ENCODE assay signal across 8 cellular contexts in genomic region chr10:4034907-4035581, GRCh38.
DNase-seq lines count a peak whose midpoint lies in the region; ATAC-seq, FAIRE-seq and TF ChIP-seq lines count a peak whose summit lies in the region.
"Had no signal": no experiment of that assay in that cellular context is flagged by ENCODE, and none has a peak within 500 bp of the region (broad histone marks: within the 10 kb centered on the region; RNA-seq: fewer than 3 reads in every experiment).

No MANE protein-coding gene starts in this region.

- H3K4me1 Mint-ChIP-seq in astrocyte (ENCODE audit: low read depth, unreplicated experiment) (peaks cover 5% of the 10 kb centered on the region), GM23338 (no peaks in the 10 kb centered on the region)
- H3K4me1 Mint-ChIP-seq: H9 had no signal

- no peaks in the 10 kb centered on the region for H3K27me3 Mint-ChIP-seq in astrocyte (ENCODE audit: low read depth, unreplicated experiment)
- H3K27me3 Mint-ChIP-seq in GM23338 (ENCODE audit: insufficient read depth, low read depth, poor library complexity) = peaks cover 2% of the 10 kb centered on the region

- H3K4me2 ChIP-seq in astrocyte (ENCODE audit: low read length) = peak overlapping the region; percentile 74
- H3K4me2 ChIP-seq in GM23338 = no peak overlapping the region

- H3K4me1 ChIP-seq in astrocyte (ENCODE audit: insufficient read depth, low read length) = peaks cover 4% of the 10 kb centered on the region
- peaks cover 11% of the 10 kb centered on the region for H3K4me1 ChIP-seq in suprapubic skin
- H3K4me1 ChIP-seq in GM23338 (ENCODE audit: insufficient read depth) = no peaks in the 10 kb centered on the region

- H3K9me2 ChIP-seq in GM23338 (ENCODE audit: insufficient read depth) = no peaks in the 10 kb centered on the region

- peak in 1 of 2 donors; percentile 5 for TF ChIP-seq POLR2A in suprapubic skin (IDR thresholded peaks at IDR 0.05)

- ATAC-seq in left lobe of liver (peak; percentile 15), GM23338 (no peak)

- H3K4me3 Mint-ChIP-seq in astrocyte (ENCODE audit: unreplicated experiment) = no peak overlapping the region
- H3K4me3 Mint-ChIP-seq in GM23338 = no peak overlapping the region
- H3K4me3 Mint-ChIP-seq: H9 had no signal

- intact Hi-C loops in head of caudate nucleus (cut with DNase I) = no loop called here

- no peaks in the 10 kb centered on the region for H3K36me3 ChIP-seq in astrocyte (ENCODE audit: insufficient read depth, low read length)
- no peaks in the 10 kb centered on the region for H3K36me3 ChIP-seq in suprapubic skin
- H3K36me3 ChIP-seq in GM23338 (ENCODE audit: insufficient read depth) = no peaks in the 10 kb centered on the region

- TF ChIP-seq EP300 in suprapubic skin (IDR thresholded peaks at IDR 0.05) = no peak

- no peaks in the 10 kb centered on the region for H3K36me3 Mint-ChIP-seq in astrocyte (ENCODE audit: low read depth, unreplicated experiment)
- no peaks in the 10 kb centered on the region for H3K36me3 Mint-ChIP-seq in GM23338 (ENCODE audit: low read depth)

- H3K4me3 ChIP-seq in astrocyte (ENCODE audit: insufficient read depth, low read depth, low read length) (peak overlapping the region; percentile 34), suprapubic skin (peak overlapping the region; percentile 34), GM23338 (no peak overlapping the region)

- H3K27ac Mint-ChIP-seq in astrocyte (ENCODE audit: unreplicated experiment) (no peak overlapping the region), GM23338 (no peak overlapping the region)
- H3K27ac Mint-ChIP-seq: H9 had no signal

- H3K27ac ChIP-seq in astrocyte (ENCODE audit: low read depth, low read length) (no peak overlapping the region), suprapubic skin (peak overlapping the region; percentile 34), GM23338 (ENCODE audit: low read depth) (no peak overlapping the region)

- 12% methylated on average over 15 of the region's 15 CpGs for WGBS in suprapubic skin

- H3K9me3 Mint-ChIP-seq in astrocyte (ENCODE audit: unreplicated experiment) (no peaks in the 10 kb centered on the region), GM23338 (no peaks in the 10 kb centered on the region)
- H3K9me3 Mint-ChIP-seq: H9 had no signal

- peak overlapping the region; percentile 55 for H2AFZ ChIP-seq in astrocyte (ENCODE audit: low read depth, low read length)
- H2AFZ ChIP-seq in GM23338 = no peak overlapping the region

- no peak for FAIRE-seq in astrocyte (lab: Jason Lieb, UNC)

- peak overlapping the region; percentile 22 for H3K9ac ChIP-seq in astrocyte (ENCODE audit: low read length)

- H3K27me3 ChIP-seq in astrocyte (ENCODE audit: insufficient read depth, low read length) (no peaks in the 10 kb centered on the region), suprapubic skin (no peaks in the 10 kb centered on the region), GM23338 (ENCODE audit: insufficient read depth) (no peaks in the 10 kb centered on the region)

- no peaks in the 10 kb centered on the region for H3F3A ChIP-seq in GM23338 (replicated peaks; ENCODE audit: low read depth)

- peak; percentile 66 for DNase-seq in LHCN-M2 (ENCODE audit: low read depth)
- no peak for DNase-seq in astrocyte (ENCODE audit: low read depth)
- DNase-seq in left lobe of liver (ENCODE audit: low spot score) = no peak
- no peak for DNase-seq in suprapubic skin (ENCODE audit: low spot score in 2 of 2)
- DNase-seq in head of caudate nucleus = no peak
- DNase-seq in GM23338 (ENCODE audit: low spot score) = no peak
- no peak for DNase-seq in GM19240 (ENCODE audit: insufficient read length, low spot score)
- DNase-seq: H9 had no signal

- H3K9me3 ChIP-seq in astrocyte (ENCODE audit: insufficient read depth, low read depth, low read length) = no peaks in the 10 kb centered on the region
- H3K9me3 ChIP-seq in suprapubic skin = no peaks in the 10 kb centered on the region

- no peak for TF ChIP-seq CTCF in astrocyte (IDR thresholded peaks at IDR 0.05; ENCODE audit: insufficient read depth, low read depth, low read length)
- TF ChIP-seq CTCF in suprapubic skin (IDR thresholded peaks at IDR 0.05) = no peak
- no peak for TF ChIP-seq CTCF in GM23338 (conservative IDR thresholded peaks at IDR 0.05; ENCODE audit: low read depth in 2 of 2)

- no peaks in the 10 kb centered on the region for H3K79me2 ChIP-seq in astrocyte (ENCODE audit: insufficient read depth, low read length)
- no peaks in the 10 kb centered on the region for H3K79me2 ChIP-seq in GM23338 (replicated peaks; ENCODE audit: insufficient read depth)

- H4K20me1 ChIP-seq in astrocyte (ENCODE audit: insufficient read depth, low read length) (no peaks in the 10 kb centered on the region), GM23338 (replicated peaks; ENCODE audit: insufficient read depth) (no peaks in the 10 kb centered on the region)

TF ChIP-seq in GM23338, 12 proteins besides CTCF, POLR2A, EP300 and RAD21 (continues in another document):
- TF ChIP-seq, protein P1, sequence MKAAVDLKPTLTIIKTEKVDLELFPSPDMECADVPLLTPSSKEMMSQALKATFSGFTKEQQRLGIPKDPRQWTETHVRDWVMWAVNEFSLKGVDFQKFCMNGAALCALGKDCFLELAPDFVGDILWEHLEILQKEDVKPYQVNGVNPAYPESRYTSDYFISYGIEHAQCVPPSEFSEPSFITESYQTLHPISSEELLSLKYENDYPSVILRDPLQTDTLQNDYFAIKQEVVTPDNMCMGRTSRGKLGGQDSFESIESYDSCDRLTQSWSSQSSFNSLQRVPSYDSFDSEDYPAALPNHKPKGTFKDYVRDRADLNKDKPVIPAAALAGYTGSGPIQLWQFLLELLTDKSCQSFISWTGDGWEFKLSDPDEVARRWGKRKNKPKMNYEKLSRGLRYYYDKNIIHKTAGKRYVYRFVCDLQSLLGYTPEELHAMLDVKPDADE (IDR thresholded peaks at IDR 0.05) = no peak
- TF ChIP-seq EZH2 (IDR thresholded peaks at IDR 0.05; ENCODE audit: low read depth, unreplicated experiment) (no peak), POLR2AphosphoS5 (IDR thresholded peaks at IDR 0.05; ENCODE audit: low read depth) (no peak), CREB1 (CRISPR knock-in tag; IDR thresholded peaks at IDR 0.05; ENCODE audit: low read depth) (no peak), STAT1 (IDR thresholded peaks at IDR 0.05; ENCODE audit: unreplicated experiment) (no peak), EZH2phosphoT487 (IDR thresholded peaks at IDR 0.05; ENCODE audit: unreplicated experiment) (no peak), JUNB (IDR thresholded peaks at IDR 0.05; ENCODE audit: unreplicated experiment) (no peak)
- TF ChIP-seq, protein P2, sequence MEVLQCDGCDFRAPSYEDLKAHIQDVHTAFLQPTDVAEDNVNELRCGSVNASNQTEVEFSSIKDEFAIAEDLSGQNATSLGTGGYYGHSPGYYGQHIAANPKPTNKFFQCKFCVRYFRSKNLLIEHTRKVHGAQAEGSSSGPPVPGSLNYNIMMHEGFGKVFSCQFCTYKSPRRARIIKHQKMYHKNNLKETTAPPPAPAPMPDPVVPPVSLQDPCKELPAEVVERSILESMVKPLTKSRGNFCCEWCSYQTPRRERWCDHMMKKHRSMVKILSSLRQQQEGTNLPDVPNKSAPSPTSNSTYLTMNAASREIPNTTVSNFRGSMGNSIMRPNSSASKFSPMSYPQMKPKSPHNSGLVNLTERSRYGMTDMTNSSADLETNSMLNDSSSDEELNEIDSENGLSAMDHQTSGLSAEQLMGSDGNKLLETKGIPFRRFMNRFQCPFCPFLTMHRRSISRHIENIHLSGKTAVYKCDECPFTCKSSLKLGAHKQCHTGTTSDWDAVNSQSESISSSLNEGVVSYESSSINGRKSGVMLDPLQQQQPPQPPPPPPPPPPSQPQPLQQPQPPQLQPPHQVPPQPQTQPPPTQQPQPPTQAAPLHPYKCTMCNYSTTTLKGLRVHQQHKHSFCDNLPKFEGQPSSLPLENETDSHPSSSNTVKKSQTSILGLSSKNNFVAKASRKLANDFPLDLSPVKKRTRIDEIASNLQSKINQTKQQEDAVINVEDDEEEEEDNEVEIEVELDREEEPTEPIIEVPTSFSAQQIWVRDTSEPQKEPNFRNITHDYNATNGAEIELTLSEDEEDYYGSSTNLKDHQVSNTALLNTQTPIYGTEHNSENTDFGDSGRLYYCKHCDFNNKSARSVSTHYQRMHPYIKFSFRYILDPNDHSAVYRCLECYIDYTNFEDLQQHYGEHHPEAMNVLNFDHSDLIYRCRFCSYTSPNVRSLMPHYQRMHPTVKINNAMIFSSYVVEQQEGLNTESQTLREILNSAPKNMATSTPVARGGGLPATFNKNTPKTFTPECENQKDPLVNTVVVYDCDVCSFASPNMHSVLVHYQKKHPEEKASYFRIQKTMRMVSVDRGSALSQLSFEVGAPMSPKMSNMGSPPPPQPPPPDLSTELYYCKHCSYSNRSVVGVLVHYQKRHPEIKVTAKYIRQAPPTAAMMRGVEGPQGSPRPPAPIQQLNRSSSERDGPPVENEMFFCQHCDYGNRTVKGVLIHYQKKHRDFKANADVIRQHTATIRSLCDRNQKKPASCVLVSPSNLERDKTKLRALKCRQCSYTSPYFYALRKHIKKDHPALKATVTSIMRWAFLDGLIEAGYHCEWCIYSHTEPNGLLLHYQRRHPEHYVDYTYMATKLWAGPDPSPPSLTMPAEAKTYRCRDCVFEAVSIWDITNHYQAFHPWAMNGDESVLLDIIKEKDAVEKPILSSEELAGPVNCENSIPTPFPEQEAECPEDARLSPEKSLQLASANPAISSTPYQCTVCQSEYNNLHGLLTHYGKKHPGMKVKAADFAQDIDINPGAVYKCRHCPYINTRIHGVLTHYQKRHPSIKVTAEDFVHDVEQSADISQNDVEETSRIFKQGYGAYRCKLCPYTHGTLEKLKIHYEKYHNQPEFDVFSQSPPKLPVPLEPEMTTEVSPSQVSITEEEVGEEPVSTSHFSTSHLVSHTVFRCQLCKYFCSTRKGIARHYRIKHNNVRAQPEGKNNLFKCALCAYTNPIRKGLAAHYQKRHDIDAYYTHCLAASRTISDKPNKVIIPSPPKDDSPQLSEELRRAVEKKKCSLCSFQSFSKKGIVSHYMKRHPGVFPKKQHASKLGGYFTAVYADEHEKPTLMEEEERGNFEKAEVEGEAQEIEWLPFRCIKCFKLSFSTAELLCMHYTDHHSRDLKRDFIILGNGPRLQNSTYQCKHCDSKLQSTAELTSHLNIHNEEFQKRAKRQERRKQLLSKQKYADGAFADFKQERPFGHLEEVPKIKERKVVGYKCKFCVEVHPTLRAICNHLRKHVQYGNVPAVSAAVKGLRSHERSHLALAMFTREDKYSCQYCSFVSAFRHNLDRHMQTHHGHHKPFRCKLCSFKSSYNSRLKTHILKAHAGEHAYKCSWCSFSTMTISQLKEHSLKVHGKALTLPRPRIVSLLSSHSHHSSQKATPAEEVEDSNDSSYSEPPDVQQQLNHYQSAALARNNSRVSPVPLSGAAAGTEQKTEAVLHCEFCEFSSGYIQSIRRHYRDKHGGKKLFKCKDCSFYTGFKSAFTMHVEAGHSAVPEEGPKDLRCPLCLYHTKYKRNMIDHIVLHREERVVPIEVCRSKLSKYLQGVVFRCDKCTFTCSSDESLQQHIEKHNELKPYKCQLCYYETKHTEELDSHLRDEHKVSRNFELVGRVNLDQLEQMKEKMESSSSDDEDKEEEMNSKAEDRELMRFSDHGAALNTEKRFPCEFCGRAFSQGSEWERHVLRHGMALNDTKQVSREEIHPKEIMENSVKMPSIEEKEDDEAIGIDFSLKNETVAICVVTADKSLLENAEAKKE (CRISPR knock-in tag; IDR thresholded peaks at IDR 0.05) = no peak
